8 cellular contexts compared by ENCODE assay signal in genomic region chr13:66618702-66619101, GRCh38.
DNase-seq lines count a peak whose midpoint lies in the region; ATAC-seq and TF ChIP-seq lines count a peak whose summit lies in the region.

No MANE protein-coding gene starts in this region.

- peak; percentile 62 for TF ChIP-seq CTCF in 22Rv1 (IDR thresholded peaks at IDR 0.05)
- TF ChIP-seq CTCF in suprapubic skin (IDR thresholded peaks at IDR 0.05), result peak in 1 of 2 donors; percentile 14

- 35% methylated on average over 1 of the region's 1 CpG for WGBS in suprapubic skin

- DNase-seq in NCI-H526 (lab: John Stamatoyannopoulos, UW) (peak; percentile 21 to 61), fibroblast of peridontal ligament (ENCODE audit: extremely low read depth) (peak; percentile 69), MG63 (no peak), suprapubic skin (ENCODE audit: low spot score in 2 of 2) (no peak)
- no peak for DNase-seq in activated CD4-positive, alpha-beta T cell treated with anti-CD3 and anti-CD28 coated beads, Interleukin-2, amount 50 U/mL, for 4 hours

- no peak overlapping the region for H3K27ac ChIP-seq in 22Rv1
- H3K27ac ChIP-seq in suprapubic skin, result no peak overlapping the region

- TF ChIP-seq POLR2A in suprapubic skin (IDR thresholded peaks at IDR 0.05), result no peak

- ATAC-seq in GM18909 (IDR thresholded peaks at IDR 0.05; ENCODE audit: poor library complexity, unreplicated experiment) (peak; percentile 68), GM19328 (IDR thresholded peaks at IDR 0.05; ENCODE audit: unreplicated experiment) (no peak)

- no peaks in the 10 kb centered on the region for H3K4me1 ChIP-seq in suprapubic skin

- no peaks in the 10 kb centered on the region for H3K27me3 ChIP-seq in MG63
- no peaks in the 10 kb centered on the region for H3K27me3 ChIP-seq in suprapubic skin

- H3K4me3 ChIP-seq in MG63 (no peak overlapping the region), suprapubic skin (no peak overlapping the region)

- H3K36me3 ChIP-seq in MG63, result no peaks in the 10 kb centered on the region
- H3K36me3 ChIP-seq in suprapubic skin, result no peaks in the 10 kb centered on the region

- no peaks in the 10 kb centered on the region for H3K9me3 ChIP-seq in MG63
- no peaks in the 10 kb centered on the region for H3K9me3 ChIP-seq in suprapubic skin

- no peak for TF ChIP-seq EP300 in suprapubic skin (IDR thresholded peaks at IDR 0.05)

Comparison
In these comparisons a context has a peak if more than half of its experiments do, and no peak if none do; other contexts are left out.
1. DNase-seq: peak in NCI-H526 (2 of 2) and fibroblast of peridontal ligament (single experiment); none in MG63 (single experiment), activated CD4-positive, alpha-beta T cell treated with anti-CD3 and anti-CD28 coated beads, Interleukin-2, amount 50 U/mL, for 4 hours (0 of 2) and suprapubic skin (0 of 2).